ENCODE assay signal across 12 cellular contexts in genomic region chr10:50385610-50386009, GRCh38.
DNase-seq lines count a peak whose midpoint lies in the region; ATAC-seq and TF ChIP-seq lines count a peak whose summit lies in the region.
"Had no signal": no experiment of that assay in that cellular context is flagged by ENCODE, and none has a peak within 500 bp of the region (broad histone marks: within the 10 kb centered on the region; RNA-seq: fewer than 3 reads in every experiment).

No MANE protein-coding gene starts in this region.

- no peak overlapping the region for H3K27ac ChIP-seq in neural progenitor cell
- no peak overlapping the region for H3K27ac ChIP-seq in WERI-Rb-1

- no peaks in the 10 kb centered on the region for H3K36me3 Mint-ChIP-seq in neural progenitor cell

- H3K27me3 ChIP-seq in neural progenitor cell (no peaks in the 10 kb centered on the region), WERI-Rb-1 (ENCODE audit: insufficient read depth, low read depth, severe bottlenecking) (no peaks in the 10 kb centered on the region)

- no peaks in the 10 kb centered on the region for H3F3A ChIP-seq in neural progenitor cell (ENCODE audit: low read depth)

- no peak overlapping the region for H3K4me2 ChIP-seq in neural progenitor cell

- peak overlapping the region; percentile 1 for H3K27ac Mint-ChIP-seq in neural progenitor cell
- H3K27ac Mint-ChIP-seq: activated B cell treated with CpG ODN at 0.5 μM for 24 hours had no signal

- H3K4me1 Mint-ChIP-seq in neural progenitor cell = no peaks in the 10 kb centered on the region

- no peaks in the 10 kb centered on the region for H3K4me1 ChIP-seq in neural progenitor cell

- H3K36me3 ChIP-seq in neural progenitor cell (no peaks in the 10 kb centered on the region), WERI-Rb-1 (no peaks in the 10 kb centered on the region)

- peaks cover 2% of the 10 kb centered on the region for H3K27me3 Mint-ChIP-seq in neural progenitor cell (ENCODE audit: insufficient read depth, low read depth)
- H3K27me3 Mint-ChIP-seq: activated B cell treated with CpG ODN at 0.5 μM for 24 hours had no signal

- TF ChIP-seq CTCF in fibroblast of pulmonary artery (IDR thresholded peaks at IDR 0.05; ENCODE audit: low read length, missing control alignments) (no peak), neural progenitor cell (IDR thresholded peaks at IDR 0.05) (no peak), WERI-Rb-1 (IDR thresholded peaks at IDR 0.05; ENCODE audit: low read depth, low read length) (no peak)

- no peaks in the 10 kb centered on the region for H3K79me2 ChIP-seq in neural progenitor cell (ENCODE audit: low read depth)

- H3K9ac ChIP-seq in neural progenitor cell = no peak overlapping the region

- no peaks in the 10 kb centered on the region for H3K9me3 Mint-ChIP-seq in neural progenitor cell
- H3K9me3 Mint-ChIP-seq: activated B cell treated with CpG ODN at 0.5 μM for 24 hours had no signal

- no peaks in the 10 kb centered on the region for H3K9me3 ChIP-seq in neural progenitor cell (ENCODE audit: low read depth)
- no peaks in the 10 kb centered on the region for H3K9me3 ChIP-seq in WERI-Rb-1 (ENCODE audit: severe bottlenecking)

- H2AFZ ChIP-seq in neural progenitor cell (replicated peaks) = no peak overlapping the region

- no peak for ATAC-seq in HG03571 (IDR thresholded peaks at IDR 0.05; ENCODE audit: unreplicated experiment)

- H4K20me1 ChIP-seq in neural progenitor cell (ENCODE audit: low read depth) = peaks cover 3% of the 10 kb centered on the region

- no peak overlapping the region for H3K4me3 Mint-ChIP-seq in neural progenitor cell
- H3K4me3 Mint-ChIP-seq: activated B cell treated with CpG ODN at 0.5 μM for 24 hours had no signal

- H3K4me3 ChIP-seq in fibroblast of pulmonary artery (replicated peaks; ENCODE audit: low read depth, low read length) = no peak overlapping the region
- H3K4me3 ChIP-seq in neural progenitor cell = no peak overlapping the region
- no peak overlapping the region for H3K4me3 ChIP-seq in WERI-Rb-1 (ENCODE audit: low read depth, low read length)

- DNase-seq in AG08395 (ENCODE audit: low spot score) (peak; percentile 7), NCI-H69 (lab: John Stamatoyannopoulos, UW) (peak; percentile 34), fibroblast of pulmonary artery (ENCODE audit: low read depth) (peak; percentile 55), neural progenitor cell (ENCODE audit: low spot score) (no peak), WERI-Rb-1 (no peak), RKO (ENCODE audit: low spot score) (no peak), COLO829 (ENCODE audit: low spot score) (no peak)
- DNase-seq: activated B cell treated with CpG ODN at 0.5 μM for 24 hours; GDM1; NCI-H2081 treated with DMSO at 0.1 percent for 48 hours; stimulated activated CD4-positive, alpha-beta T cell treated with anti-CD3 and anti-CD28 coated beads, Interleukin-12 subunit alpha, Interleukin-12 subunit beta, amount 100 ng/mL, for 4 hours had no signal

Comparison
In these comparisons a context has a peak if more than half of its experiments do, and no peak if none do; other contexts are left out.
1. DNase-seq: peak in AG08395 (single experiment), NCI-H69 (single experiment) and fibroblast of pulmonary artery (single experiment); none in neural progenitor cell (single experiment), WERI-Rb-1 (single experiment), RKO (single experiment) and COLO829 (single experiment).